Comparison of ENCODE assay signal across 10 cellular contexts in genomic region chr14:66403183-66403582, GRCh38.
DNase-seq lines count a peak whose midpoint lies in the region; ATAC-seq and TF ChIP-seq lines count a peak whose summit lies in the region.
"Had no signal": no experiment of that assay in that cellular context is flagged by ENCODE, and none has a peak within 500 bp of the region (broad histone marks: within the 10 kb centered on the region; RNA-seq: fewer than 3 reads in every experiment).

No MANE protein-coding gene starts in this region.

- H3K4me1 Mint-ChIP-seq in activated T-cell treated with anti-CD3 and anti-CD28 coated beads, Interleukin-2, amount 50 U/mL, for 72 hours (ENCODE audit: low read depth) = no peaks in the 10 kb centered on the region

- no peaks in the 10 kb centered on the region for H3K27me3 ChIP-seq in thoracic aorta (replicated peaks; ENCODE audit: insufficient read depth)
- H3K27me3 ChIP-seq: neutrophil had no signal

- ATAC-seq in HG02981 (IDR thresholded peaks at IDR 0.05; ENCODE audit: unreplicated experiment) (peak; percentile 45), thoracic aorta (ENCODE audit: insufficient number of reproducible peaks, low FRiP score, low read depth) (no peak), GM18907 (IDR thresholded peaks at IDR 0.05; ENCODE audit: unreplicated experiment) (no peak)
- no peak for ATAC-seq in activated T-cell treated with anti-CD3 and anti-CD28 coated beads, Interleukin-2, amount 50 U/mL, for 72 hours (replicated peaks in 1 of 2)

- H3K9me3 ChIP-seq in thoracic aorta = no peaks in the 10 kb centered on the region
- H3K9me3 ChIP-seq: neutrophil had no signal

- no peaks in the 10 kb centered on the region for H3K9me3 Mint-ChIP-seq in activated T-cell treated with anti-CD3 and anti-CD28 coated beads, Interleukin-2, amount 50 U/mL, for 72 hours
- H3K9me3 Mint-ChIP-seq: T-helper 1 cell treated with Interleukin-12 subunit alpha and Interleukin-12 subunit beta and Interleukin-4 antibody, amounts not matched to agents 30 μg/mL and 1 μg/mL, for 36 hours had no signal

- H3K4me3 Mint-ChIP-seq in activated T-cell treated with anti-CD3 and anti-CD28 coated beads, Interleukin-2, amount 50 U/mL, for 72 hours = peak overlapping the region in 1 of 2 donors; percentile 11
- H3K4me3 Mint-ChIP-seq: T-helper 1 cell treated with Interleukin-12 subunit alpha and Interleukin-12 subunit beta and Interleukin-4 antibody, amounts not matched to agents 30 μg/mL and 1 μg/mL, for 36 hours had no signal

- DNase-seq in GDM1 (lab: John Stamatoyannopoulos, UW) (peak; percentile 8), RKO (ENCODE audit: low spot score) (peak; percentile 81), foreskin fibroblast (peak; percentile 9 to 48), thoracic aorta (ENCODE audit: low spot score) (no peak)
- no peak for DNase-seq in stimulated activated CD4-positive, alpha-beta T cell treated with anti-CD3 and anti-CD28 coated beads, Interleukin-2, amount 100 ng/mL, for 24 hours
- no peak for DNase-seq in activated T-cell treated with anti-CD3 and anti-CD28 coated beads, Interleukin-2, amount 50 U/mL, for 72 hours

- H3K4me1 ChIP-seq in thoracic aorta (ENCODE audit: control insufficient read depth in 1 of 2, low read depth in 2 of 2) = peaks cover 0 to 23% of the 10 kb centered on the region in 2 donors

- H3K36me3 Mint-ChIP-seq in activated T-cell treated with anti-CD3 and anti-CD28 coated beads, Interleukin-2, amount 50 U/mL, for 72 hours (ENCODE audit: insufficient read depth in 2 of 2) = no peaks in the 10 kb centered on the region

- H3K27ac ChIP-seq in thoracic aorta = no peak overlapping the region
- H3K27ac ChIP-seq: neutrophil had no signal

- no peak overlapping the region for H3K4me3 ChIP-seq in foreskin fibroblast (ENCODE audit: low read depth in 1 of 2, low read length in 2 of 2)
- H3K4me3 ChIP-seq in thoracic aorta = no peak overlapping the region

- H3K27me3 Mint-ChIP-seq in activated T-cell treated with anti-CD3 and anti-CD28 coated beads, Interleukin-2, amount 50 U/mL, for 72 hours (ENCODE audit: low read depth) = no peaks in the 10 kb centered on the region

- H3K27ac Mint-ChIP-seq in activated T-cell treated with anti-CD3 and anti-CD28 coated beads, Interleukin-2, amount 50 U/mL, for 72 hours = no peak overlapping the region
- H3K27ac Mint-ChIP-seq: T-helper 1 cell treated with Interleukin-12 subunit alpha and Interleukin-12 subunit beta and Interleukin-4 antibody, amounts not matched to agents 30 μg/mL and 1 μg/mL, for 36 hours had no signal

- peak; percentile 44 for TF ChIP-seq CTCF in foreskin fibroblast (IDR thresholded peaks at IDR 0.05; ENCODE audit: low read depth, low read length)
- peak; percentile 44 for TF ChIP-seq CTCF in thoracic aorta (IDR thresholded peaks at IDR 0.05)

- no peaks in the 10 kb centered on the region for H3K36me3 ChIP-seq in thoracic aorta
- H3K36me3 ChIP-seq: neutrophil had no signal

Comparison
In these comparisons a context has a peak if more than half of its experiments do, and no peak if none do; other contexts are left out.
1. DNase-seq: peak in GDM1 (single experiment), RKO (single experiment) and foreskin fibroblast (2 of 2); none in thoracic aorta (single experiment), stimulated activated CD4-positive, alpha-beta T cell treated with anti-CD3 and anti-CD28 coated beads, Interleukin-2, amount 100 ng/mL, for 24 hours (0 of 2) and activated T-cell treated with anti-CD3 and anti-CD28 coated beads, Interleukin-2, amount 50 U/mL, for 72 hours (0 of 2).